20 cellular contexts compared by ENCODE assay signal in genomic region chr9:70852711-70853240, GRCh38.
"Had no signal": no experiment of that assay in that cellular context is flagged by ENCODE, and none has a peak within 500 bp of the region (broad histone marks: within the 10 kb centered on the region; RNA-seq: fewer than 3 reads in every experiment).

No MANE protein-coding gene starts in this region.

- H3K4me3 ChIP-seq: coronary artery, dorsolateral prefrontal cortex, esophagus squamous epithelium, gastroesophageal sphincter, heart left ventricle, hepatocyte, left lung, lower lobe of right lung had no signal

- H3K4me3 Mint-ChIP-seq: naive thymus-derived CD4-positive, alpha-beta T cell had no signal

- H3K36me3 Mint-ChIP-seq: naive thymus-derived CD4-positive, alpha-beta T cell had no signal

- ATAC-seq: esophagus mucosa; foreskin keratinocyte; gastroesophageal sphincter; heart left ventricle; left cardiac atrium; left lung; left ventricle myocardium superior; lower lobe of right lung; naive thymus-derived CD4-positive, alpha-beta T cell had no signal

- H3K27ac Mint-ChIP-seq: naive thymus-derived CD4-positive, alpha-beta T cell had no signal

- H3K4me1 Mint-ChIP-seq: naive thymus-derived CD4-positive, alpha-beta T cell had no signal

- DNase-seq: dermis blood vessel endothelial cell; dorsolateral prefrontal cortex; effector CD4-positive, alpha-beta T cell; effector memory CD4-positive, alpha-beta T cell; erythroblast; esophagus squamous epithelium; foreskin keratinocyte; heart left ventricle; hypothalamus; left cardiac atrium; left lung; left ventricle myocardium superior; lower lobe of right lung; mesenchymal stem cell; midbrain; naive thymus-derived CD4-positive, alpha-beta T cell had no signal
